ENCODE assay signal across 1 cellular context in genomic region chr1:63723618-63724017, GRCh38.
TF ChIP-seq lines count a peak whose summit lies in the region.

No MANE protein-coding gene starts in this region.

TF ChIP-seq in GM23338, 12 proteins besides CTCF, POLR2A, EP300 and RAD21:
- TF ChIP-seq, protein P1, sequence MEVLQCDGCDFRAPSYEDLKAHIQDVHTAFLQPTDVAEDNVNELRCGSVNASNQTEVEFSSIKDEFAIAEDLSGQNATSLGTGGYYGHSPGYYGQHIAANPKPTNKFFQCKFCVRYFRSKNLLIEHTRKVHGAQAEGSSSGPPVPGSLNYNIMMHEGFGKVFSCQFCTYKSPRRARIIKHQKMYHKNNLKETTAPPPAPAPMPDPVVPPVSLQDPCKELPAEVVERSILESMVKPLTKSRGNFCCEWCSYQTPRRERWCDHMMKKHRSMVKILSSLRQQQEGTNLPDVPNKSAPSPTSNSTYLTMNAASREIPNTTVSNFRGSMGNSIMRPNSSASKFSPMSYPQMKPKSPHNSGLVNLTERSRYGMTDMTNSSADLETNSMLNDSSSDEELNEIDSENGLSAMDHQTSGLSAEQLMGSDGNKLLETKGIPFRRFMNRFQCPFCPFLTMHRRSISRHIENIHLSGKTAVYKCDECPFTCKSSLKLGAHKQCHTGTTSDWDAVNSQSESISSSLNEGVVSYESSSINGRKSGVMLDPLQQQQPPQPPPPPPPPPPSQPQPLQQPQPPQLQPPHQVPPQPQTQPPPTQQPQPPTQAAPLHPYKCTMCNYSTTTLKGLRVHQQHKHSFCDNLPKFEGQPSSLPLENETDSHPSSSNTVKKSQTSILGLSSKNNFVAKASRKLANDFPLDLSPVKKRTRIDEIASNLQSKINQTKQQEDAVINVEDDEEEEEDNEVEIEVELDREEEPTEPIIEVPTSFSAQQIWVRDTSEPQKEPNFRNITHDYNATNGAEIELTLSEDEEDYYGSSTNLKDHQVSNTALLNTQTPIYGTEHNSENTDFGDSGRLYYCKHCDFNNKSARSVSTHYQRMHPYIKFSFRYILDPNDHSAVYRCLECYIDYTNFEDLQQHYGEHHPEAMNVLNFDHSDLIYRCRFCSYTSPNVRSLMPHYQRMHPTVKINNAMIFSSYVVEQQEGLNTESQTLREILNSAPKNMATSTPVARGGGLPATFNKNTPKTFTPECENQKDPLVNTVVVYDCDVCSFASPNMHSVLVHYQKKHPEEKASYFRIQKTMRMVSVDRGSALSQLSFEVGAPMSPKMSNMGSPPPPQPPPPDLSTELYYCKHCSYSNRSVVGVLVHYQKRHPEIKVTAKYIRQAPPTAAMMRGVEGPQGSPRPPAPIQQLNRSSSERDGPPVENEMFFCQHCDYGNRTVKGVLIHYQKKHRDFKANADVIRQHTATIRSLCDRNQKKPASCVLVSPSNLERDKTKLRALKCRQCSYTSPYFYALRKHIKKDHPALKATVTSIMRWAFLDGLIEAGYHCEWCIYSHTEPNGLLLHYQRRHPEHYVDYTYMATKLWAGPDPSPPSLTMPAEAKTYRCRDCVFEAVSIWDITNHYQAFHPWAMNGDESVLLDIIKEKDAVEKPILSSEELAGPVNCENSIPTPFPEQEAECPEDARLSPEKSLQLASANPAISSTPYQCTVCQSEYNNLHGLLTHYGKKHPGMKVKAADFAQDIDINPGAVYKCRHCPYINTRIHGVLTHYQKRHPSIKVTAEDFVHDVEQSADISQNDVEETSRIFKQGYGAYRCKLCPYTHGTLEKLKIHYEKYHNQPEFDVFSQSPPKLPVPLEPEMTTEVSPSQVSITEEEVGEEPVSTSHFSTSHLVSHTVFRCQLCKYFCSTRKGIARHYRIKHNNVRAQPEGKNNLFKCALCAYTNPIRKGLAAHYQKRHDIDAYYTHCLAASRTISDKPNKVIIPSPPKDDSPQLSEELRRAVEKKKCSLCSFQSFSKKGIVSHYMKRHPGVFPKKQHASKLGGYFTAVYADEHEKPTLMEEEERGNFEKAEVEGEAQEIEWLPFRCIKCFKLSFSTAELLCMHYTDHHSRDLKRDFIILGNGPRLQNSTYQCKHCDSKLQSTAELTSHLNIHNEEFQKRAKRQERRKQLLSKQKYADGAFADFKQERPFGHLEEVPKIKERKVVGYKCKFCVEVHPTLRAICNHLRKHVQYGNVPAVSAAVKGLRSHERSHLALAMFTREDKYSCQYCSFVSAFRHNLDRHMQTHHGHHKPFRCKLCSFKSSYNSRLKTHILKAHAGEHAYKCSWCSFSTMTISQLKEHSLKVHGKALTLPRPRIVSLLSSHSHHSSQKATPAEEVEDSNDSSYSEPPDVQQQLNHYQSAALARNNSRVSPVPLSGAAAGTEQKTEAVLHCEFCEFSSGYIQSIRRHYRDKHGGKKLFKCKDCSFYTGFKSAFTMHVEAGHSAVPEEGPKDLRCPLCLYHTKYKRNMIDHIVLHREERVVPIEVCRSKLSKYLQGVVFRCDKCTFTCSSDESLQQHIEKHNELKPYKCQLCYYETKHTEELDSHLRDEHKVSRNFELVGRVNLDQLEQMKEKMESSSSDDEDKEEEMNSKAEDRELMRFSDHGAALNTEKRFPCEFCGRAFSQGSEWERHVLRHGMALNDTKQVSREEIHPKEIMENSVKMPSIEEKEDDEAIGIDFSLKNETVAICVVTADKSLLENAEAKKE (CRISPR knock-in tag; IDR thresholded peaks at IDR 0.05), result no peak
- no peak for TF ChIP-seq EZH2phosphoT487 (IDR thresholded peaks at IDR 0.05; ENCODE audit: unreplicated experiment)
- TF ChIP-seq ZNF331 (CRISPR knock-in tag; IDR thresholded peaks at IDR 0.05; ENCODE audit: low read depth), result no peak
- TF ChIP-seq JUNB (IDR thresholded peaks at IDR 0.05; ENCODE audit: unreplicated experiment), result no peak
- no peak for TF ChIP-seq STAT1 (IDR thresholded peaks at IDR 0.05; ENCODE audit: unreplicated experiment)
- TF ChIP-seq EZH2 (IDR thresholded peaks at IDR 0.05; ENCODE audit: low read depth, unreplicated experiment), result no peak
- no peak for TF ChIP-seq NANOG (IDR thresholded peaks at IDR 0.05; ENCODE audit: borderline replicate concordance)
- no peak for TF ChIP-seq CREB1 (CRISPR knock-in tag; IDR thresholded peaks at IDR 0.05; ENCODE audit: low read depth)
- TF ChIP-seq ZNF114 (CRISPR knock-in tag; IDR thresholded peaks at IDR 0.05), result no peak
- TF ChIP-seq POLR2AphosphoS5 (IDR thresholded peaks at IDR 0.05; ENCODE audit: low read depth), result no peak
- TF ChIP-seq ETS1 (IDR thresholded peaks at IDR 0.05), result no peak
- TF ChIP-seq, protein P2, sequence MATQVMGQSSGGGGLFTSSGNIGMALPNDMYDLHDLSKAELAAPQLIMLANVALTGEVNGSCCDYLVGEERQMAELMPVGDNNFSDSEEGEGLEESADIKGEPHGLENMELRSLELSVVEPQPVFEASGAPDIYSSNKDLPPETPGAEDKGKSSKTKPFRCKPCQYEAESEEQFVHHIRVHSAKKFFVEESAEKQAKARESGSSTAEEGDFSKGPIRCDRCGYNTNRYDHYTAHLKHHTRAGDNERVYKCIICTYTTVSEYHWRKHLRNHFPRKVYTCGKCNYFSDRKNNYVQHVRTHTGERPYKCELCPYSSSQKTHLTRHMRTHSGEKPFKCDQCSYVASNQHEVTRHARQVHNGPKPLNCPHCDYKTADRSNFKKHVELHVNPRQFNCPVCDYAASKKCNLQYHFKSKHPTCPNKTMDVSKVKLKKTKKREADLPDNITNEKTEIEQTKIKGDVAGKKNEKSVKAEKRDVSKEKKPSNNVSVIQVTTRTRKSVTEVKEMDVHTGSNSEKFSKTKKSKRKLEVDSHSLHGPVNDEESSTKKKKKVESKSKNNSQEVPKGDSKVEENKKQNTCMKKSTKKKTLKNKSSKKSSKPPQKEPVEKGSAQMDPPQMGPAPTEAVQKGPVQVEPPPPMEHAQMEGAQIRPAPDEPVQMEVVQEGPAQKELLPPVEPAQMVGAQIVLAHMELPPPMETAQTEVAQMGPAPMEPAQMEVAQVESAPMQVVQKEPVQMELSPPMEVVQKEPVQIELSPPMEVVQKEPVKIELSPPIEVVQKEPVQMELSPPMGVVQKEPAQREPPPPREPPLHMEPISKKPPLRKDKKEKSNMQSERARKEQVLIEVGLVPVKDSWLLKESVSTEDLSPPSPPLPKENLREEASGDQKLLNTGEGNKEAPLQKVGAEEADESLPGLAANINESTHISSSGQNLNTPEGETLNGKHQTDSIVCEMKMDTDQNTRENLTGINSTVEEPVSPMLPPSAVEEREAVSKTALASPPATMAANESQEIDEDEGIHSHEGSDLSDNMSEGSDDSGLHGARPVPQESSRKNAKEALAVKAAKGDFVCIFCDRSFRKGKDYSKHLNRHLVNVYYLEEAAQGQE (IDR thresholded peaks at IDR 0.05; ENCODE audit: unreplicated experiment), result no peak
TF ChIP-seq in GM23338: peak in this region for 0.
